In genomic region chr6:47180633-47181032, GRCh38 we compare ENCODE assay signal across 1 cellular context.
TF ChIP-seq lines count a peak whose summit lies in the region.

No MANE protein-coding gene starts in this region.

TF ChIP-seq in HCT116, 20 proteins besides CTCF, POLR2A, EP300 and RAD21 (continued from another document):
- TF ChIP-seq REST (IDR thresholded peaks at IDR 0.05; ENCODE audit: low read depth) (no peak), SRF (IDR thresholded peaks at IDR 0.05; ENCODE audit: low read depth) (no peak), JUND (IDR thresholded peaks at IDR 0.05) (peak; percentile 63), EZH2 (IDR thresholded peaks at IDR 0.05) (no peak), CBX3 (IDR thresholded peaks at IDR 0.05; ENCODE audit: low read depth) (peak; percentile 70; the same call in 1 of the 2 replicates)
TF ChIP-seq in HCT116: peak in this region for 3.
